In genomic region chr4:154049457-154050181, GRCh38 we compare ENCODE assay signal across 11 cellular contexts.
DNase-seq lines count a peak whose midpoint lies in the region; ATAC-seq and TF ChIP-seq lines count a peak whose summit lies in the region.
"Had no signal": no experiment of that assay in that cellular context is flagged by ENCODE, and none has a peak within 500 bp of the region (broad histone marks: within the 10 kb centered on the region; RNA-seq: fewer than 3 reads in every experiment).

No MANE protein-coding gene starts in this region.

- H3K36me3 Mint-ChIP-seq in nephron progenitor cell (ENCODE audit: low read depth): no peaks in the 10 kb centered on the region

- H3K4me3 ChIP-seq in Loucy (ENCODE audit: low read length, poor library complexity, severe bottlenecking) (no peak overlapping the region), cardiac fibroblast (replicated peaks in 1 of 2; ENCODE audit: low read depth in 2 of 2, low read length in 2 of 2) (no peak overlapping the region), vagina (no peak overlapping the region)
- H3K4me3 ChIP-seq: lung, sigmoid colon had no signal

- H3K36me3 ChIP-seq in Loucy (ENCODE audit: insufficient read depth, low read length) (no peaks in the 10 kb centered on the region), vagina (no peaks in the 10 kb centered on the region)
- H3K36me3 ChIP-seq: sigmoid colon had no signal

- H3F3A ChIP-seq in Loucy (ENCODE audit: low read depth): no peaks in the 10 kb centered on the region

- no peaks in the 10 kb centered on the region for H3K27me3 ChIP-seq in Loucy (ENCODE audit: insufficient read depth, low read length, poor library complexity, severe bottlenecking)
- H3K27me3 ChIP-seq in vagina: no peaks in the 10 kb centered on the region
- H3K27me3 ChIP-seq: sigmoid colon had no signal

- no peak overlapping the region for H3K4me3 Mint-ChIP-seq in nephron progenitor cell

- no peaks in the 10 kb centered on the region for H3K4me1 ChIP-seq in Loucy (ENCODE audit: insufficient read depth, low read length, poor library complexity, severe bottlenecking)
- H3K4me1 ChIP-seq in vagina: no peaks in the 10 kb centered on the region
- H3K4me1 ChIP-seq: sigmoid colon had no signal

- intact Hi-C loops in vagina (cut with DNase I): no loop called here

- peaks cover 4% of the 10 kb centered on the region; the same call in 1 of the 2 replicates for H3K9me3 ChIP-seq in Loucy (ENCODE audit: insufficient read depth, low read depth, low read length)
- peaks cover 6% of the 10 kb centered on the region for H3K9me3 ChIP-seq in vagina

- peaks cover 26% of the 10 kb centered on the region for H3K9me3 Mint-ChIP-seq in nephron progenitor cell

- no peak overlapping the region for H3K27ac ChIP-seq in vagina

- no peak for TF ChIP-seq POLR2A in vagina (IDR thresholded peaks at IDR 0.05)

- no peak overlapping the region for H2AFZ ChIP-seq in Loucy (ENCODE audit: low read length)

- TF ChIP-seq CTCF in Loucy (conservative IDR thresholded peaks at IDR 0.05; ENCODE audit: low read length) (peak; percentile 52), cardiac fibroblast (IDR thresholded peaks at IDR 0.05; ENCODE audit: low read depth, low read length) (peak; percentile 16), nephron progenitor cell (IDR thresholded peaks at IDR 0.05) (no peak), vagina (IDR thresholded peaks at IDR 0.05) (no peak)

- no peak overlapping the region for H3K27ac Mint-ChIP-seq in nephron progenitor cell

- ATAC-seq in HG02973 (IDR thresholded peaks at IDR 0.05; ENCODE audit: unreplicated experiment): no peak

- no peaks in the 10 kb centered on the region for H3K27me3 Mint-ChIP-seq in nephron progenitor cell (ENCODE audit: low read depth, poor library complexity)

- H3K9me2 ChIP-seq in Loucy (replicated peaks; ENCODE audit: low read depth, low read length): no peaks in the 10 kb centered on the region

- H3K79me2 ChIP-seq in Loucy (ENCODE audit: insufficient read depth, low read length): no peaks in the 10 kb centered on the region

- H3K4me2 ChIP-seq in Loucy (ENCODE audit: low read depth, low read length, poor library complexity, severe bottlenecking): no peak overlapping the region

- peaks cover 4% of the 10 kb centered on the region for H3K4me1 Mint-ChIP-seq in nephron progenitor cell

- H3K9ac ChIP-seq in Loucy (ENCODE audit: low read depth, low read length, poor library complexity, severe bottlenecking): no peak overlapping the region

- DNase-seq in ELF-1 (ENCODE audit: low read depth, low spot score) (peak; percentile 59), cardiac fibroblast (ENCODE audit: low read depth in 2 of 2) (peak; percentile 61 to 80), nephron progenitor cell (peak; percentile 21), vagina (ENCODE audit: extremely low spot score in 2 of 2) (no peak), germinal center (ENCODE audit: low spot score) (no peak), DMS114 treated with DMSO at 0.1 percent for 48 hours (lab: John Stamatoyannopoulos, UW; ENCODE audit: unreplicated experiment) (no peak)
- DNase-seq: sigmoid colon; stimulated activated naive CD4-positive, alpha-beta T cell treated with Interleukin-2 at 50 U/mL for 16 hours had no signal

- H4K20me1 ChIP-seq in Loucy (ENCODE audit: insufficient read depth, low read length, poor library complexity, severe bottlenecking): no peaks in the 10 kb centered on the region

Comparison
In these comparisons a context has a peak if more than half of its experiments do, and no peak if none do; other contexts are left out.
1. DNase-seq: peak in ELF-1 (single experiment), cardiac fibroblast (2 of 2) and nephron progenitor cell (single experiment); none in vagina (0 of 2), germinal center (single experiment) and DMS114 treated with DMSO at 0.1 percent for 48 hours (single experiment).
2. CTCF ChIP-seq: peak in Loucy (single experiment) and cardiac fibroblast (single experiment); none in nephron progenitor cell (single experiment) and vagina (0 of 3).